In the genomic region with DNA sequence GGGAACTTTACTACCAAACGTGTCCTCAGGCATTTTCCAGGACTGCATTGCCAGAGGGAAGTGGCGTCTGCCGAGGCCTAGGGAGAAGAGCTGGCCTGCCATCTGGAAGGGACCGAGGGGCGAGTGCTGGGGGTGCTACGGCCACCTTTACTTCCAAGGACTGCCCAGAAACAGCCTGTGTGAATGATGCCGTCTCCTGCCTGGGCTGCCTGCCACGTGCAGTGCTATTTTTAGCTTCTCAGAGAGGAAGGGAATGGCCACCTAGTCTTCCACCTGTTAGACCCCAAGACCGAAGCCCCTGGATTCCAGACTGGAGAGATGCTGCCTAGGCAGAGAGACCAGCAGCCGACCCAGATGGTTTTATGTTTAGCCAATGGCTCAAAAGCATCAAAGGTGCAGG, we compare ENCODE assay signal across 24 cellular contexts.
"Had no signal": no experiment of that assay in that cellular context is flagged by ENCODE, and none has a peak within 500 bp of the region (broad histone marks: within the 10 kb centered on the region; RNA-seq: fewer than 3 reads in every experiment).

No MANE protein-coding gene starts in this region.

- H3K9me3 ChIP-seq: ascending aorta, colonic mucosa, esophagus muscularis mucosa, gastroesophageal sphincter, ovary, prostate gland, right atrium auricular region, thyroid gland had no signal

- H3K27me3 Mint-ChIP-seq: activated CD8-positive, alpha-beta T cell treated with anti-CD3 and anti-CD28 coated beads for 36 hours; activated naive CD4-positive, alpha-beta T cell treated with anti-CD3 and anti-CD28 coated beads, Interleukin-2, amount 50 U/mL, for 24 hours; effector memory CD8-positive, alpha-beta T cell; naive thymus-derived CD4-positive, alpha-beta T cell; stimulated activated naive CD8-positive, alpha-beta T cell treated with anti-CD3 and anti-CD28 coated beads, Interleukin-15, Interleukin-2, amounts not matched to agents 100 ng/mL and 50 ng/mL, for 24 hours; T-helper 17 cell had no signal

- H3K36me3 ChIP-seq: colonic mucosa, ovary, prostate gland, thyroid gland had no signal

- H3K4me3 ChIP-seq: ascending aorta, colonic mucosa, dorsolateral prefrontal cortex, esophagus muscularis mucosa, gastroesophageal sphincter, ovary, prostate gland, right atrium auricular region, SK-N-MC, thyroid gland had no signal

- ATAC-seq: activated CD8-positive, alpha-beta T cell treated with anti-CD3 and anti-CD28 coated beads for 36 hours; effector memory CD8-positive, alpha-beta T cell; gastroesophageal sphincter; naive thymus-derived CD4-positive, alpha-beta T cell; T-helper 17 cell had no signal

- DNase-seq: activated CD4-positive, alpha-beta T cell treated with anti-CD3 and anti-CD28 coated beads for 48 hours; activated CD8-positive, alpha-beta T cell treated with anti-CD3 and anti-CD28 coated beads for 36 hours; central memory CD4-positive, alpha-beta T cell; colonic mucosa; effector memory CD8-positive, alpha-beta T cell; head of caudate nucleus; hypothalamus; mesendoderm; naive thymus-derived CD4-positive, alpha-beta T cell; ovary; stimulated activated CD4-positive, alpha-beta T cell treated with anti-CD3 and anti-CD28 coated beads, Interleukin-4, amount 100 ng/mL, for 24 hours; SW 1271; T-helper 17 cell; thyroid gland had no signal

- H3K27ac Mint-ChIP-seq: activated CD8-positive, alpha-beta T cell treated with anti-CD3 and anti-CD28 coated beads for 36 hours; activated naive CD4-positive, alpha-beta T cell treated with anti-CD3 and anti-CD28 coated beads, Interleukin-2, amount 50 U/mL, for 24 hours; activated T-helper 2 cell treated with anti-CD3 and anti-CD28 coated beads, Interferon-gamma antibody, Interleukin-2, Interleukin-4, amounts not matched to agents 10 μg/mL and 5 μg/mL and 100 μg/mL, durations not matched to agents 14 hours and 24 hours and 36 hours; effector memory CD8-positive, alpha-beta T cell; stimulated activated naive CD8-positive, alpha-beta T cell treated with anti-CD3 and anti-CD28 coated beads, Interleukin-15, Interleukin-2, amounts not matched to agents 100 ng/mL and 50 ng/mL, for 24 hours; T-helper 17 cell had no signal

- H3K27ac ChIP-seq: colonic mucosa, ovary, prostate gland, right atrium auricular region, SK-N-MC, thyroid gland had no signal

- H3K27me3 ChIP-seq: ascending aorta, colonic mucosa, dorsolateral prefrontal cortex, esophagus muscularis mucosa, gastroesophageal sphincter, ovary, right atrium auricular region, thyroid gland had no signal

- H3K4me3 Mint-ChIP-seq: activated CD8-positive, alpha-beta T cell treated with anti-CD3 and anti-CD28 coated beads for 36 hours; activated naive CD4-positive, alpha-beta T cell treated with anti-CD3 and anti-CD28 coated beads, Interleukin-2, amount 50 U/mL, for 24 hours; effector memory CD8-positive, alpha-beta T cell; naive thymus-derived CD4-positive, alpha-beta T cell; stimulated activated naive CD8-positive, alpha-beta T cell treated with anti-CD3 and anti-CD28 coated beads, Interleukin-15, Interleukin-2, amounts not matched to agents 100 ng/mL and 50 ng/mL, for 24 hours; T-helper 17 cell had no signal

- H3K9me3 Mint-ChIP-seq: activated naive CD4-positive, alpha-beta T cell treated with anti-CD3 and anti-CD28 coated beads, Interleukin-2, amount 50 U/mL, for 24 hours; activated T-helper 2 cell treated with anti-CD3 and anti-CD28 coated beads, Interferon-gamma antibody, Interleukin-2, Interleukin-4, amounts not matched to agents 10 μg/mL and 5 μg/mL and 100 μg/mL, durations not matched to agents 14 hours and 24 hours and 36 hours; effector memory CD8-positive, alpha-beta T cell; stimulated activated naive CD8-positive, alpha-beta T cell treated with anti-CD3 and anti-CD28 coated beads, Interleukin-15, Interleukin-2, amounts not matched to agents 100 ng/mL and 50 ng/mL, for 24 hours had no signal
